ENCODE assay signal across 10 cellular contexts in the genomic region with DNA sequence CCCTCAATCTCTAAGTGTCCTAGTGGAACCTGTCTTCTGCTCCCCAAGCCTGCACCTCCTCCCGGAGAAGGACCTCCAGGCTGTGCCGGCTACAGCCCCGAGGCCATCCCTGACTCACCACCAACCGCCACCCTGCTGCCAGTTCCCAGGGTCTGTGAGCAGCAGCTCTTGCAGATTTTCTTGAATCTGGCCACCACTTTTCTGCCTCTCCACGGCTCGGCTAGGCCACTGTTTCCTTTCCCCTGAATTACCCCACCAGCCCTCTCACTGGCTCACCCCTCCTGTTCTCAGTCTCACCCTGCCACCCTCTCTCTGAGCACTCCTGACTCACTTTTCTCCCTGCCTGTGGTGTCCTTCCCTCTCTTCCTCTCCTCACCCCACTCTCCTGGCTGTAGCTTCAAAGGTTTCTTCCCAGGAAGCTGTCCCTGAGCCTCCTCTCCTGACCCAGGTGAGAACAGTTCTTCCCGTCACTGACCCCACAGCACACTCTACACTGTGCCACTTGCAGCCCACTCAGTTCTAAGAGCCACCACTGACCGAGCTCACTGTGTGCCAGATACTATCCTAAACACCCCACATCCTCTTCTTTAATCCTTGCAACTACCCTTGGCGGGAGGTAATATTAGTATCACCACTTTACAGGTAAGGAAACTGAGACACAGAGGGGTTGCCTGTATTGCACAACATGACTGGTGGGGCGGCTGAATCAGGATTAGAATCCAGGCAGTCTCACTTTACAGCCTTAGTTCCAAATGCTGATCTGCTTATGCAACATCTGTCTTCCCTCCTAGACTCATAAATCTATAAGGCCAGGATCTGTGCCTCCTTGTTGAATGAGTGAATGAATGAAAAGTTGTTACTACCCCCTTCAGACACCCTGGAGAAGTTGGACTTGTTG.
DNase-seq lines count a peak whose midpoint lies in the region; ATAC-seq and TF ChIP-seq lines count a peak whose summit lies in the region.
"Had no signal": no experiment of that assay in that cellular context is flagged by ENCODE, and none has a peak within 500 bp of the region (broad histone marks: within the 10 kb centered on the region; RNA-seq: fewer than 3 reads in every experiment).

No MANE protein-coding gene starts in this region.

- peak overlapping the region; percentile 73 for H2AK5ac ChIP-seq in mesendoderm (ENCODE audit: low read length)

- H3K56ac ChIP-seq in mesendoderm (ENCODE audit: low read length): peak overlapping the region; percentile 63

- no peak for ATAC-seq in left lobe of liver

- no CpG with 5 or more reads among the region's 10 CpGs for WGBS in mesendoderm (ENCODE audit: extremely low coverage, insufficient coverage, low lambda C conversion rate)

- H3K18ac ChIP-seq in mesendoderm (ENCODE audit: low read length): no peak overlapping the region

- H3K27me3 ChIP-seq in BE2C: no peaks in the 10 kb centered on the region
- no peaks in the 10 kb centered on the region for H3K27me3 ChIP-seq in mesendoderm (ENCODE audit: insufficient read depth, low read length, poor library complexity)
- H3K27me3 ChIP-seq: ovary had no signal

- H3K9me3 ChIP-seq in BE2C (no peaks in the 10 kb centered on the region), KOPT-K1 (ENCODE audit: insufficient read depth, low read length, poor library complexity, severe bottlenecking) (no peaks in the 10 kb centered on the region)
- H3K9me3 ChIP-seq: ovary had no signal

- peak; percentile 45 for DNase-seq in BE2C
- no peak for DNase-seq in mesendoderm
- DNase-seq in NCI-H510A (lab: John Stamatoyannopoulos, UW): no peak
- no peak for DNase-seq in NCI-H1092 (lab: John Stamatoyannopoulos, UW)
- DNase-seq in 8988T: no peak
- no peak for DNase-seq in left lobe of liver (ENCODE audit: low spot score)
- DNase-seq: NCI-H2029 treated with DMSO at 0.1 percent for 48 hours had no signal

- no peaks in the 10 kb centered on the region for H3K79me1 ChIP-seq in mesendoderm (ENCODE audit: low read length)

- no peak overlapping the region for H3K4me3 ChIP-seq in BE2C (ENCODE audit: low read depth, low read length)
- no peak overlapping the region for H3K4me3 ChIP-seq in mesendoderm (ENCODE audit: low read length)
- H3K4me3 ChIP-seq: ovary had no signal

- no peak overlapping the region for H2BK120ac ChIP-seq in mesendoderm (ENCODE audit: low read depth, low read length)

- H3K4me1 ChIP-seq in BE2C: peaks cover 40% of the 10 kb centered on the region
- H3K4me1 ChIP-seq in mesendoderm (ENCODE audit: control insufficient read depth, low read depth, low read length): peaks cover 22% of the 10 kb centered on the region

- peak overlapping the region; percentile 5 for H3K27ac ChIP-seq in KOPT-K1 (ENCODE audit: low read depth, low read length, poor library complexity, severe bottlenecking)
- peak overlapping the region; percentile 91 for H3K27ac ChIP-seq in angular gyrus (ENCODE audit: low read depth, low read length)
- H3K27ac ChIP-seq in mesendoderm (ENCODE audit: low read depth, low read length): no peak overlapping the region
- H3K27ac ChIP-seq: ovary had no signal

- H3K4ac ChIP-seq in mesendoderm (ENCODE audit: low read depth, low read length): no peak overlapping the region

- H4K5ac ChIP-seq in mesendoderm (ENCODE audit: low read length): peak overlapping the region; percentile 74

- TF ChIP-seq CTCF in BE2C (IDR thresholded peaks at IDR 0.05; ENCODE audit: low read depth, low read length): no peak

- no peak overlapping the region for H3K4me2 ChIP-seq in mesendoderm (ENCODE audit: low read length)

- no peak overlapping the region for H3K23ac ChIP-seq in mesendoderm (ENCODE audit: low read length)

- no peak overlapping the region for H2BK5ac ChIP-seq in mesendoderm (ENCODE audit: low read length)

- H4K8ac ChIP-seq in mesendoderm (ENCODE audit: low read depth, low read length): no peak overlapping the region

- H2BK15ac ChIP-seq in mesendoderm (replicated peaks; ENCODE audit: low read depth): no peak overlapping the region

- no peaks in the 10 kb centered on the region for H3K79me2 ChIP-seq in mesendoderm (ENCODE audit: control insufficient read depth, insufficient read depth, low read length)

- no peak overlapping the region for H3K9ac ChIP-seq in mesendoderm (ENCODE audit: low read length)

- H3K36me3 ChIP-seq in BE2C (no peaks in the 10 kb centered on the region), KOPT-K1 (ENCODE audit: insufficient read depth, low read length) (no peaks in the 10 kb centered on the region), mesendoderm (ENCODE audit: control insufficient read depth, insufficient read depth, low read length) (no peaks in the 10 kb centered on the region)
- H3K36me3 ChIP-seq: ovary had no signal
